ENCODE assay signal across 19 cellular contexts in genomic region chr18:5977022-5977421, GRCh38.
"Had no signal": no experiment of that assay in that cellular context is flagged by ENCODE, and none has a peak within 500 bp of the region (broad histone marks: within the 10 kb centered on the region; RNA-seq: fewer than 3 reads in every experiment).

No MANE protein-coding gene starts in this region.

- H3K4me3 ChIP-seq: coronary artery, lower lobe of right lung, right lobe of liver, smooth muscle cell, testis, tibial artery had no signal

- DNase-seq: effector memory CD8-positive, alpha-beta T cell; hypothalamus; immature natural killer cell; left ventricle myocardium superior; lower lobe of right lung; natural killer cell; right lobe of liver; stimulated activated CD4-positive, alpha-beta T cell treated with anti-CD3 and anti-CD28 coated beads, Interleukin-12 subunit alpha, Interleukin-12 subunit beta, amount 100 ng/mL, for 4 hours; stimulated activated CD4-positive, alpha-beta T cell treated with anti-CD3 and anti-CD28 coated beads, Interleukin-1b, Interleukin-23, amount 100 ng/mL, for 48 hours; stimulated activated CD4-positive, alpha-beta T cell treated with anti-CD3 and anti-CD28 coated beads, Interleukin-4, amount 100 ng/mL, for 1 hour; stimulated activated CD8-positive, alpha-beta memory T cell treated with anti-CD3 and anti-CD28 coated beads, Interleukin-4, amount 100 ng/mL, for 48 hours; stimulated activated naive CD4-positive, alpha-beta T cell treated with Interleukin-2 at 50 U/mL for 16 hours; substantia nigra; testis; tibial artery had no signal

- H2AFZ ChIP-seq: parathyroid adenoma had no signal

- H3K4me2 ChIP-seq: smooth muscle cell had no signal

- H3K27me3 ChIP-seq: neutrophil, right lobe of liver, testis, tibial artery had no signal

- H3K9ac ChIP-seq: parathyroid adenoma had no signal

- H3K4me1 ChIP-seq: lower lobe of right lung, parathyroid adenoma, right lobe of liver, tibial artery had no signal

- H3K9me3 ChIP-seq: lower lobe of right lung, neutrophil, right lobe of liver, testis, tibial artery had no signal

- H3K79me2 ChIP-seq: parathyroid adenoma had no signal

- H3K27ac ChIP-seq: coronary artery, lower lobe of right lung, neutrophil, parathyroid adenoma, right lobe of liver, testis, tibial artery had no signal

- H3K36me3 ChIP-seq: lower lobe of right lung, neutrophil, right lobe of liver, tibial artery had no signal

- ATAC-seq: effector memory CD8-positive, alpha-beta T cell; left ventricle myocardium superior; lower lobe of right lung; natural killer cell had no signal
